Comparison of ENCODE assay signal across 8 cellular contexts in genomic region chr14:45135659-45136314, GRCh38. TPM values are rescaled to one million over a fixed set of nuclear protein-coding genes. Genes with fewer than 3 reads are reported as not detected.
DNase-seq lines count a peak whose midpoint lies in the region; ATAC-seq and TF ChIP-seq lines count a peak whose summit lies in the region.

FANCM (plus strand) TSS chr14:45135930; CDS start chr14:45136032, 102 bp downstream.

- peak within 1 kb of the TSS; percentile 92 for H3K27ac ChIP-seq in psoas muscle
- H3K27ac ChIP-seq in uterus: peak within 1 kb of the TSS; percentile 80 to 83

- ATAC-seq in HG02884 (IDR thresholded peaks at IDR 0.05; ENCODE audit: unreplicated experiment) (peak; percentile 31), left ventricle myocardium superior (peak; percentile 74), psoas muscle (peak; percentile 72 to 81 (median 75))

- no peak for TF ChIP-seq POLR2A in uterus (IDR thresholded peaks at IDR 0.05)

- intact Hi-C loops in left ventricle myocardium superior (cut with micrococcal nuclease) (loop anchor here (5.0 to 10.0 kb wide), 3 partner anchors 119 to 221 kb away; partner anchors contain the start of genes KLHL28, MIS18BP1 and TOGARAM1), psoas muscle (cut with DNase I) (loop anchor here (1.0 to 5.0 kb wide), 4 partner anchors 118 to 238 kb away; partner anchors contain the start of genes TOGARAM1 (in 2 of the 2) and MIS18BP1 (in 1 of the 2)), uterus (cut with DNase I; ENCODE audit: low total_unique reads) (no loop called here)

- in situ Hi-C loops in GM13976 (cut with MboI; ENCODE audit: low sequenced_read_pairs, unreplicated experiment): no loop called here

- no peak for TF ChIP-seq CTCF in GM13976 (IDR thresholded peaks at IDR 0.05; ENCODE audit: borderline replicate concordance, control extremely low read depth, extremely low read depth, insufficient read depth, missing control alignments)
- TF ChIP-seq CTCF in psoas muscle (IDR thresholded peaks at IDR 0.05): no peak
- peak in 1 of 4 experiments; percentile 23 for TF ChIP-seq CTCF in uterus (IDR thresholded peaks at IDR 0.05)

- no peaks in the 10 kb centered on the region for H3K27me3 ChIP-seq in psoas muscle (ENCODE audit: insufficient read depth in 3 of 3, low read length in 2 of 3)
- no peaks in the 10 kb centered on the region for H3K27me3 ChIP-seq in uterus

- H3K4me1 ChIP-seq in psoas muscle: peaks cover 37% of the 10 kb centered on the region
- H3K4me1 ChIP-seq in uterus: peaks cover 0 to 7% of the 10 kb centered on the region in 2 donors

- H3K36me3 ChIP-seq in psoas muscle (ENCODE audit: insufficient read depth in 1 of 2, low read depth in 1 of 2) (no peaks in the 10 kb centered on the region), uterus (no peaks in the 10 kb centered on the region)

- WGBS in psoas muscle, 3 donors: 0% methylated on average over 44 of the region's 44 CpGs

- H3K4me3 ChIP-seq in psoas muscle (peak within 1 kb of the TSS; percentile 86), uterus (peak within 1 kb of the TSS; percentile 52 to 58)

- no peaks in the 10 kb centered on the region for H3K9me3 ChIP-seq in psoas muscle
- no peaks in the 10 kb centered on the region for H3K9me3 ChIP-seq in uterus

- DNase-seq in GM13976 (ENCODE audit: low spot score) (peak; percentile 86), NCI-H187 (lab: John Stamatoyannopoulos, UW) (peak; percentile 91 to 93), T-helper 2 cell (peak; percentile 38 to 98 (median 81)), anterior cingulate cortex (lab: John Stamatoyannopoulos, UW) (peak; percentile 30 to 94 (median 85)), left ventricle myocardium superior (peak; percentile 83), psoas muscle (peak; percentile 88 to 91), uterus (peak; percentile 89 to 97)

RNA-seq across cellular contexts. Expression of gene FANCM, which starts in this region (rescaled TPM):
- 2.6 TPM for total RNA-seq in left ventricle myocardium superior
- 1 to 10 TPM; 1.5 to 2.4 (median 1.9) TPM for total RNA-seq in psoas muscle
- 1 to 10 TPM; 1.0 to 2.2 (median 1.7) TPM for polyA plus RNA-seq in psoas muscle
- 10 to 100 TPM in 1 of 4 donors, 1 to 10 TPM in 3; 6.9 to 25.7 (median 9.0) TPM for total RNA-seq in uterus

Comparison
In these comparisons a context has a peak if more than half of its experiments do, and no peak if none do; other contexts are left out.
1. Peak in every context shown above with its lines: DNase-seq, ATAC-seq, H3K4me3 ChIP-seq and H3K27ac ChIP-seq.